In genomic region chr14:52422650-52423356, GRCh38 we compare ENCODE assay signal across 31 cellular contexts.
DNase-seq lines count a peak whose midpoint lies in the region; ATAC-seq and TF ChIP-seq lines count a peak whose summit lies in the region.
"Had no signal": no experiment of that assay in that cellular context is flagged by ENCODE, and none has a peak within 500 bp of the region (broad histone marks: within the 10 kb centered on the region; RNA-seq: fewer than 3 reads in every experiment).

No MANE protein-coding gene starts in this region.

- peak; percentile 60 for ATAC-seq in activated naive CD8-positive, alpha-beta T cell treated with anti-CD3 and anti-CD28 coated beads, Interleukin-2, amount 10 ng/mL, durations not matched to agents 7 days and 5 days (ENCODE audit: low read depth)
- no peak for ATAC-seq in HG03039 (IDR thresholded peaks at IDR 0.05; ENCODE audit: unreplicated experiment)
- ATAC-seq: A549; activated CD4-positive, CD25-positive, alpha-beta regulatory T cell treated with anti-CD3 and anti-CD28 coated beads, Interleukin-2, amount 50 U/mL, for 24 hours; foreskin keratinocyte; heart left ventricle; natural killer cell treated with Interleukin-12 subunit alpha and Interleukin-12 subunit beta and Interleukin-15 and Interleukin-18, amount 100 ng/mL, for 72 hours had no signal

- H3K9me3 ChIP-seq in SK-N-SH (no peaks in the 10 kb centered on the region), tibial artery (no peaks in the 10 kb centered on the region), adrenal gland (replicated peaks in 1 of 3) (no peaks in the 10 kb centered on the region)
- H3K9me3 ChIP-seq: A549, Caco-2, HAP-1, heart left ventricle, lower lobe of right lung, MG63 had no signal

- H3K4me3 ChIP-seq in SK-N-SH (ENCODE audit: low read depth in 2 of 2, low read length in 1 of 2) (no peak overlapping the region), tibial artery (no peak overlapping the region), adrenal gland (no peak overlapping the region)
- H3K4me3 ChIP-seq: A549, dorsolateral prefrontal cortex, HAP-1, heart left ventricle, lower lobe of right lung, MG63 had no signal

- H3F3A ChIP-seq in SK-N-SH (replicated peaks; ENCODE audit: insufficient read depth), result no peaks in the 10 kb centered on the region

- no peak overlapping the region for H3K4me2 ChIP-seq in SK-N-SH
- H3K4me2 ChIP-seq: A549 had no signal

- TF ChIP-seq POLR2A in adrenal gland (IDR thresholded peaks at IDR 0.05), result no peak

- intact Hi-C loops in tibial artery (cut with DNase I; ENCODE audit: low total_unique reads) (no loop called here), adrenal gland (cut with DNase I) (no loop called here)
- intact Hi-C loops in activated T-helper 2 cell treated with anti-CD3 and anti-CD28 coated beads, Interferon-gamma antibody, Interleukin-2, Interleukin-4, amounts not matched to agents 10 μg/mL and 5 μg/mL and 100 μg/mL, durations not matched to agents 14 hours and 24 hours and 36 hours (cut with micrococcal nuclease), result no loop called here

- H3K27ac ChIP-seq in SK-N-SH (ENCODE audit: low read depth in 2 of 2, low read length in 1 of 2), result peak overlapping the region in 1 of 2 experiments; percentile 75; a peak in 2 of 4 replicates
- peak overlapping the region; percentile 12 to 18 for H3K27ac ChIP-seq in tibial artery
- H3K27ac ChIP-seq in adrenal gland, result no peak overlapping the region
- H3K27ac ChIP-seq: A549, dorsolateral prefrontal cortex, foreskin keratinocyte, heart left ventricle, lower lobe of right lung had no signal

- POLR2A ChIA-PET in activated naive CD8-positive, alpha-beta T cell treated with anti-CD3 and anti-CD28 coated beads, Interleukin-2, amount 10 ng/mL, durations not matched to agents 7 days and 5 days (lab: Charles Lee), result interaction anchor here (1.0 to 1.4 kb wide), 2 partner anchors 41 to 109 kb away, joined by 3 to 7 read pairs; partner anchors contain the start of gene PTGER2
- POLR2A ChIA-PET in SK-N-SH (lab: Yijun Ruan, JAX), result interaction anchor here (0.9 to 1.3 kb wide), 2 partner anchors 109 to 129 kb away, joined by 3 to 5 read pairs; partner anchors contain the start of genes GPR137C, PTGER2 and TXNDC16

- CTCF ChIA-PET in SK-N-SH (lab: Yijun Ruan, JAX), result interaction anchor here (0.7 to 1.6 kb wide), 3 partner anchors 14 to 123 kb away, joined by 3 to 4 read pairs (median 3); no protein-coding TSS in a partner anchor

- TF ChIP-seq RAD21 in SK-N-SH (IDR thresholded peaks at IDR 0.05; ENCODE audit: low read length), result peak; percentile 25

- no peak overlapping the region for H2AFZ ChIP-seq in SK-N-SH (ENCODE audit: low read depth)

- no peak for DNase-seq in activated naive CD8-positive, alpha-beta T cell treated with anti-CD3 and anti-CD28 coated beads, Interleukin-2, amount 10 ng/mL, durations not matched to agents 7 days and 5 days
- no peak for DNase-seq in activated naive CD8-positive, alpha-beta T cell treated with anti-CD3 and anti-CD28 coated beads for 36 hours
- peak; percentile 41 for DNase-seq in SK-N-SH
- peak; percentile 6 for DNase-seq in fibroblast of gingiva (ENCODE audit: low read depth)
- DNase-seq in tibial artery, result no peak
- DNase-seq in activated T-helper 2 cell treated with anti-CD3 and anti-CD28 coated beads, Interferon-gamma antibody, Interleukin-2, Interleukin-4, amounts not matched to agents 10 μg/mL and 5 μg/mL and 100 μg/mL, durations not matched to agents 14 hours and 24 hours and 36 hours (ENCODE audit: low spot score), result no peak
- DNase-seq in adrenal gland, result no peak
- DNase-seq: activated CD4-positive, alpha-beta memory T cell treated with anti-CD3 and anti-CD28 coated beads for 36 hours; activated effector memory CD4-positive, alpha-beta T cell treated with Interleukin-2 at 50 U/mL for 16 hours; activated T-cell treated with anti-CD3 and anti-CD28 coated beads for 4 hours; Caco-2; DMS79; dorsolateral prefrontal cortex; foreskin keratinocyte; heart left ventricle; kidney; lower lobe of right lung; MG63; NCI-H1436 treated with DMSO at 0.1 percent for 48 hours; NCI-H2107; NCI-H446; SIG-M5; trophoblast cell had no signal

- H4K20me1 ChIP-seq in SK-N-SH (ENCODE audit: insufficient read depth), result no peaks in the 10 kb centered on the region

- no peak overlapping the region for H3K9ac ChIP-seq in SK-N-SH

- peaks cover 26% of the 10 kb centered on the region for H3K36me3 Mint-ChIP-seq in activated naive CD8-positive, alpha-beta T cell treated with anti-CD3 and anti-CD28 coated beads, Interleukin-2, amount 10 ng/mL, durations not matched to agents 7 days and 5 days
- H3K36me3 Mint-ChIP-seq in activated naive CD8-positive, alpha-beta T cell treated with anti-CD3 and anti-CD28 coated beads for 36 hours, result peaks cover 12% of the 10 kb centered on the region
- H3K36me3 Mint-ChIP-seq in activated T-helper 2 cell treated with anti-CD3 and anti-CD28 coated beads, Interferon-gamma antibody, Interleukin-2, Interleukin-4, amounts not matched to agents 10 μg/mL and 5 μg/mL and 100 μg/mL, durations not matched to agents 14 hours and 24 hours and 36 hours (ENCODE audit: low read depth), result peaks cover 20% of the 10 kb centered on the region

- H3K79me2 ChIP-seq in SK-N-SH (ENCODE audit: insufficient read depth), result no peaks in the 10 kb centered on the region

- peaks cover 2% of the 10 kb centered on the region for H3K9me3 Mint-ChIP-seq in activated naive CD8-positive, alpha-beta T cell treated with anti-CD3 and anti-CD28 coated beads, Interleukin-2, amount 10 ng/mL, durations not matched to agents 7 days and 5 days
- peaks cover 3% of the 10 kb centered on the region for H3K9me3 Mint-ChIP-seq in activated naive CD8-positive, alpha-beta T cell treated with anti-CD3 and anti-CD28 coated beads for 36 hours
- no peaks in the 10 kb centered on the region for H3K9me3 Mint-ChIP-seq in activated T-helper 2 cell treated with anti-CD3 and anti-CD28 coated beads, Interferon-gamma antibody, Interleukin-2, Interleukin-4, amounts not matched to agents 10 μg/mL and 5 μg/mL and 100 μg/mL, durations not matched to agents 14 hours and 24 hours and 36 hours
- H3K9me3 Mint-ChIP-seq: activated CD4-positive, alpha-beta memory T cell treated with anti-CD3 and anti-CD28 coated beads for 36 hours; central memory CD8-positive, alpha-beta T cell had no signal

- H3K27me3 ChIP-seq in SK-N-SH (ENCODE audit: insufficient read depth), result no peaks in the 10 kb centered on the region
- H3K27me3 ChIP-seq in tibial artery, result no peaks in the 10 kb centered on the region
- no peaks in the 10 kb centered on the region for H3K27me3 ChIP-seq in adrenal gland
- H3K27me3 ChIP-seq: dorsolateral prefrontal cortex, heart left ventricle, MG63 had no signal

- no peaks in the 10 kb centered on the region for H3K9me2 ChIP-seq in SK-N-SH

- TF ChIP-seq CTCF in SK-N-SH (IDR thresholded peaks at IDR 0.05), result no peak
- no peak for TF ChIP-seq CTCF in tibial artery (IDR thresholded peaks at IDR 0.05)
- no peak for TF ChIP-seq CTCF in adrenal gland (IDR thresholded peaks at IDR 0.05)

- no peak overlapping the region for H3K27ac Mint-ChIP-seq in activated naive CD8-positive, alpha-beta T cell treated with anti-CD3 and anti-CD28 coated beads, Interleukin-2, amount 10 ng/mL, durations not matched to agents 7 days and 5 days
- H3K27ac Mint-ChIP-seq in activated naive CD8-positive, alpha-beta T cell treated with anti-CD3 and anti-CD28 coated beads for 36 hours, result no peak overlapping the region
- H3K27ac Mint-ChIP-seq in activated T-helper 2 cell treated with anti-CD3 and anti-CD28 coated beads, Interferon-gamma antibody, Interleukin-2, Interleukin-4, amounts not matched to agents 10 μg/mL and 5 μg/mL and 100 μg/mL, durations not matched to agents 14 hours and 24 hours and 36 hours, result no peak overlapping the region
- H3K27ac Mint-ChIP-seq: activated CD4-positive, alpha-beta memory T cell treated with anti-CD3 and anti-CD28 coated beads for 36 hours; activated naive CD8-positive, alpha-beta T cell; B cell; natural killer cell treated with Interleukin-12 subunit alpha and Interleukin-12 subunit beta and Interleukin-15 and Interleukin-18, amount 100 ng/mL, for 72 hours had no signal

- TF ChIP-seq EP300 in SK-N-SH (IDR thresholded peaks at IDR 0.05; ENCODE audit: borderline replicate concordance in 1 of 2, low read depth in 1 of 2, low read length in 1 of 2), result peak in 1 of 2 experiments; percentile 86; a peak in 2 of 4 replicates

- WGBS in SK-N-SH (ENCODE audit: low lambda C conversion rate), result 18% methylated on average over 2 of the region's 2 CpGs
- WGBS in adrenal gland, 4 donors, result 59 to 71% (median 66%) methylated on average over 2 of the region's 2 CpGs

- H3K27me3 Mint-ChIP-seq in activated naive CD8-positive, alpha-beta T cell treated with anti-CD3 and anti-CD28 coated beads, Interleukin-2, amount 10 ng/mL, durations not matched to agents 7 days and 5 days, result peaks cover 2% of the 10 kb centered on the region
- H3K27me3 Mint-ChIP-seq in activated naive CD8-positive, alpha-beta T cell treated with anti-CD3 and anti-CD28 coated beads for 36 hours, result no peaks in the 10 kb centered on the region
- no peaks in the 10 kb centered on the region for H3K27me3 Mint-ChIP-seq in activated T-helper 2 cell treated with anti-CD3 and anti-CD28 coated beads, Interferon-gamma antibody, Interleukin-2, Interleukin-4, amounts not matched to agents 10 μg/mL and 5 μg/mL and 100 μg/mL, durations not matched to agents 14 hours and 24 hours and 36 hours (ENCODE audit: low read depth)
- H3K27me3 Mint-ChIP-seq: activated CD4-positive, alpha-beta memory T cell treated with anti-CD3 and anti-CD28 coated beads for 36 hours; activated naive CD8-positive, alpha-beta T cell; B cell; central memory CD8-positive, alpha-beta T cell; natural killer cell treated with Interleukin-12 subunit alpha and Interleukin-12 subunit beta and Interleukin-15 and Interleukin-18, amount 100 ng/mL, for 72 hours had no signal

- H3K4me3 Mint-ChIP-seq in activated naive CD8-positive, alpha-beta T cell treated with anti-CD3 and anti-CD28 coated beads, Interleukin-2, amount 10 ng/mL, durations not matched to agents 7 days and 5 days, result no peak overlapping the region
- H3K4me3 Mint-ChIP-seq in activated naive CD8-positive, alpha-beta T cell treated with anti-CD3 and anti-CD28 coated beads for 36 hours, result no peak overlapping the region
- H3K4me3 Mint-ChIP-seq in activated T-helper 2 cell treated with anti-CD3 and anti-CD28 coated beads, Interferon-gamma antibody, Interleukin-2, Interleukin-4, amounts not matched to agents 10 μg/mL and 5 μg/mL and 100 μg/mL, durations not matched to agents 14 hours and 24 hours and 36 hours (ENCODE audit: low read depth), result no peak overlapping the region
- H3K4me3 Mint-ChIP-seq: activated CD4-positive, alpha-beta memory T cell treated with anti-CD3 and anti-CD28 coated beads for 36 hours; activated naive CD8-positive, alpha-beta T cell; B cell; central memory CD8-positive, alpha-beta T cell; natural killer cell treated with Interleukin-12 subunit alpha and Interleukin-12 subunit beta and Interleukin-15 and Interleukin-18, amount 100 ng/mL, for 72 hours had no signal

- peaks cover 0 to 2% of the 10 kb centered on the region in 2 experiments; a peak in 2 of 4 replicates for H3K4me1 ChIP-seq in SK-N-SH (ENCODE audit: control insufficient read depth in 1 of 2, insufficient read depth in 2 of 2, low read depth in 1 of 2, low read length in 1 of 2)
- H3K4me1 ChIP-seq in tibial artery, result peaks cover 0 to 18% (median 2%) of the 10 kb centered on the region in 4 donors
- H3K4me1 ChIP-seq in adrenal gland (replicated peaks in 1 of 2), result no peaks in the 10 kb centered on the region
- H3K4me1 ChIP-seq: A549, Caco-2, foreskin keratinocyte, heart left ventricle, lower lobe of right lung had no signal

- H3K4me1 Mint-ChIP-seq in activated naive CD8-positive, alpha-beta T cell treated with anti-CD3 and anti-CD28 coated beads, Interleukin-2, amount 10 ng/mL, durations not matched to agents 7 days and 5 days, result peaks cover 21% of the 10 kb centered on the region
- H3K4me1 Mint-ChIP-seq in activated naive CD8-positive, alpha-beta T cell treated with anti-CD3 and anti-CD28 coated beads for 36 hours, result peaks cover 18% of the 10 kb centered on the region
- peaks cover 22% of the 10 kb centered on the region for H3K4me1 Mint-ChIP-seq in activated T-helper 2 cell treated with anti-CD3 and anti-CD28 coated beads, Interferon-gamma antibody, Interleukin-2, Interleukin-4, amounts not matched to agents 10 μg/mL and 5 μg/mL and 100 μg/mL, durations not matched to agents 14 hours and 24 hours and 36 hours (ENCODE audit: low read depth)
- H3K4me1 Mint-ChIP-seq: B cell; central memory CD8-positive, alpha-beta T cell had no signal

- H3K36me3 ChIP-seq in SK-N-SH (replicated peaks in 1 of 2; ENCODE audit: control insufficient read depth in 1 of 2, insufficient read depth in 2 of 2, low read length in 1 of 2) (no peaks in the 10 kb centered on the region), tibial artery (no peaks in the 10 kb centered on the region), adrenal gland (replicated peaks in 1 of 2) (no peaks in the 10 kb centered on the region)
- H3K36me3 ChIP-seq: HAP-1, heart left ventricle, lower lobe of right lung, MG63 had no signal

Comparison
In these comparisons a context has a peak if more than half of its experiments do, and no peak if none do; other contexts are left out.
1. DNase-seq: peak in SK-N-SH (single experiment) and fibroblast of gingiva (single experiment); none in activated naive CD8-positive, alpha-beta T cell treated with anti-CD3 and anti-CD28 coated beads, Interleukin-2, amount 10 ng/mL, durations not matched to agents 7 days and 5 days (single experiment), activated naive CD8-positive, alpha-beta T cell treated with anti-CD3 and anti-CD28 coated beads for 36 hours (single experiment), tibial artery (0 of 2), activated T-helper 2 cell treated with anti-CD3 and anti-CD28 coated beads, Interferon-gamma antibody, Interleukin-2, Interleukin-4, amounts not matched to agents 10 μg/mL and 5 μg/mL and 100 μg/mL, durations not matched to agents 14 hours and 24 hours and 36 hours (single experiment) and adrenal gland (0 of 7).
2. H3K27ac ChIP-seq: peak in tibial artery (2 of 2); none in adrenal gland (0 of 5).